ENCODE assay signal across 11 cellular contexts in genomic region chr2:177332992-177333388, GRCh38. TPM values are rescaled to one million over a fixed set of nuclear protein-coding genes. Genes with fewer than 3 reads are reported as not detected.
A peak's percentile ranks its signal among the peaks of the same experiment; 100 is the strongest.
DNase-seq lines count a peak whose midpoint lies in the region; ATAC-seq, FAIRE-seq and TF ChIP-seq lines count a peak whose summit lies in the region.
"Had no signal": no experiment of that assay in that cellular context is flagged by ENCODE, and none has a peak within 500 bp of the region (broad histone marks: within the 10 kb centered on the region; RNA-seq: fewer than 3 reads in every experiment).

No MANE protein-coding gene starts in this region.

- no peak for TF ChIP-seq CTCF in H9 (conservative IDR thresholded peaks at IDR 0.05)
- TF ChIP-seq CTCF in fibroblast of lung (conservative IDR thresholded peaks at IDR 0.05 in 1 of 2, IDR thresholded peaks at IDR 0.05 in 1 of 2; ENCODE audit: low read depth in 1 of 2, low read length in 2 of 2): no peak

- H3K27me3 Mint-ChIP-seq in H9 (ENCODE audit: low read depth): no peaks in the 10 kb centered on the region
- no peaks in the 10 kb centered on the region for H3K27me3 Mint-ChIP-seq in stimulated activated naive CD8-positive, alpha-beta T cell treated with anti-CD3 and anti-CD28 coated beads, Interleukin-15, amount 100 ng/mL, for 72 hours
- H3K27me3 Mint-ChIP-seq: effector memory CD8-positive, alpha-beta T cell; naive thymus-derived CD4-positive, alpha-beta T cell; T-cell had no signal

- H3K4me1 ChIP-seq in H9 (ENCODE audit: insufficient read depth, low read length): peaks cover 6% of the 10 kb centered on the region; the same call in 1 of the 2 replicates
- peaks cover 6% of the 10 kb centered on the region for H3K4me1 ChIP-seq in fibroblast of lung (ENCODE audit: control insufficient read depth, extremely low read depth, insufficient read depth, low read length)
- H3K4me1 ChIP-seq in trophoblast cell (ENCODE audit: control insufficient read depth in 1 of 2, insufficient read depth in 2 of 2, low read length in 2 of 2): peaks cover 0 to 6% of the 10 kb centered on the region in 2 experiments

- H3K23ac ChIP-seq in H9 (ENCODE audit: insufficient read length, low read depth, low read length): no peak overlapping the region
- H3K23ac ChIP-seq in trophoblast cell (ENCODE audit: low read length): no peak overlapping the region

- H3K9ac ChIP-seq in H9 (ENCODE audit: extremely low read depth, insufficient read length, low read length) (peak overlapping the region; percentile 37), fibroblast of lung (ENCODE audit: insufficient read depth, low read length) (no peak overlapping the region), trophoblast cell (ENCODE audit: low read length) (peak overlapping the region; percentile 79)

- H3K79me2 ChIP-seq in H9 (ENCODE audit: insufficient read depth, low read length) (no peaks in the 10 kb centered on the region), fibroblast of lung (ENCODE audit: control insufficient read depth, insufficient read depth, low read length) (no peaks in the 10 kb centered on the region), trophoblast cell (ENCODE audit: control insufficient read depth, insufficient read depth, low read length, poor library complexity) (no peaks in the 10 kb centered on the region)

- H3K18ac ChIP-seq in H9 (ENCODE audit: insufficient read length, low read depth, low read length): peak overlapping the region; percentile 67
- no peak overlapping the region for H3K18ac ChIP-seq in trophoblast cell (ENCODE audit: low read length)

- no peaks in the 10 kb centered on the region for H3K23me2 ChIP-seq in H9 (ENCODE audit: insufficient read length, low read depth, low read length, poor library complexity, severe bottlenecking)

- H3K36me3 Mint-ChIP-seq in H9 (ENCODE audit: insufficient read depth in 1 of 3, low read depth in 3 of 3): 0 out of 7 replicates have a peak, but pooled peaks cover 0 to 4% (median 0%) of the 10 kb centered on the region in 3 experiments
- H3K36me3 Mint-ChIP-seq: T-cell had no signal

- H4K8ac ChIP-seq in H9 (replicated peaks; ENCODE audit: insufficient read length, low read depth, low read length) (no peak overlapping the region), trophoblast cell (ENCODE audit: low read depth, low read length) (peak overlapping the region; percentile 17)

- H2BK120ac ChIP-seq in H9 (ENCODE audit: low read depth, low read length, poor library complexity, severe bottlenecking): no peak overlapping the region
- peak overlapping the region; percentile 88 for H2BK120ac ChIP-seq in trophoblast cell (ENCODE audit: insufficient read depth, low read length, poor library complexity)

- no CpG with 5 or more reads among the region's 5 CpGs for WGBS in H9 (ENCODE audit: extremely low coverage, insufficient read length, low lambda C conversion rate)
- no CpG with 5 or more reads among the region's 5 CpGs for WGBS in trophoblast cell (ENCODE audit: extremely low coverage, insufficient coverage, insufficient read length)

- H3T11ph ChIP-seq in H9 (ENCODE audit: low read length): peak overlapping the region; percentile 43

- peaks cover 24 to 26% of the 10 kb centered on the region in 2 experiments for H3K4me1 Mint-ChIP-seq in H9
- peaks cover 23% of the 10 kb centered on the region for H3K4me1 Mint-ChIP-seq in stimulated activated naive CD8-positive, alpha-beta T cell treated with anti-CD3 and anti-CD28 coated beads, Interleukin-15, amount 100 ng/mL, for 72 hours

- peak overlapping the region; percentile 95 for H2AFZ ChIP-seq in H9 (ENCODE audit: low read length)
- H2AFZ ChIP-seq in fibroblast of lung (ENCODE audit: low read length): peak overlapping the region; percentile 85
- H2AFZ ChIP-seq in trophoblast cell (ENCODE audit: insufficient read depth, low read length, poor library complexity): no peak overlapping the region

- H3K4me3 ChIP-seq in fibroblast of lung (replicated peaks in 1 of 4; ENCODE audit: control extremely low read depth in 1 of 4, insufficient read depth in 1 of 4, low read depth in 3 of 4, low read length in 4 of 4) (no peak overlapping the region), trophoblast cell (ENCODE audit: low read depth, low read length) (no peak overlapping the region)

- peak overlapping the region; percentile 19 to 71 (median 68); a peak in 4 of 7 replicates for H3K27ac Mint-ChIP-seq in H9
- no peak overlapping the region for H3K27ac Mint-ChIP-seq in stimulated activated naive CD8-positive, alpha-beta T cell treated with anti-CD3 and anti-CD28 coated beads, Interleukin-15, amount 100 ng/mL, for 72 hours
- H3K27ac Mint-ChIP-seq: effector memory CD8-positive, alpha-beta T cell; T-cell had no signal

- H3K9me3 Mint-ChIP-seq in H9: no peaks in the 10 kb centered on the region
- H3K9me3 Mint-ChIP-seq in stimulated activated naive CD8-positive, alpha-beta T cell treated with anti-CD3 and anti-CD28 coated beads, Interleukin-15, amount 100 ng/mL, for 72 hours: no peaks in the 10 kb centered on the region
- H3K9me3 Mint-ChIP-seq: effector memory CD8-positive, alpha-beta T cell; T-cell had no signal

- no peak for FAIRE-seq in GM19239 (lab: Jason Lieb, UNC)

- H2BK20ac ChIP-seq in H9 (ENCODE audit: low read depth, low read length, poor library complexity, severe bottlenecking): peak overlapping the region; percentile 6

- peak overlapping the region; percentile 95 for H2AK5ac ChIP-seq in H9 (ENCODE audit: insufficient read length, low read length)
- H2AK5ac ChIP-seq in trophoblast cell (ENCODE audit: low read length): no peak overlapping the region

- H3K79me1 ChIP-seq in H9 (ENCODE audit: insufficient read depth, low read depth, low read length, poor library complexity, severe bottlenecking) (no peaks in the 10 kb centered on the region), trophoblast cell (ENCODE audit: low read length) (no peaks in the 10 kb centered on the region)

- H4K91ac ChIP-seq in H9 (ENCODE audit: insufficient read length, low read depth, low read length) (peak overlapping the region; percentile 93), trophoblast cell (ENCODE audit: low read depth, low read length) (peak overlapping the region; percentile 19)

- no peaks in the 10 kb centered on the region for H3K36me3 ChIP-seq in fibroblast of lung (ENCODE audit: control insufficient read depth, insufficient read depth, low read length)
- peaks cover 0 to 2% of the 10 kb centered on the region in 2 experiments for H3K36me3 ChIP-seq in trophoblast cell (ENCODE audit: control insufficient read depth in 1 of 2, insufficient read depth in 2 of 2, low read length in 2 of 2)

- H4K12ac ChIP-seq in trophoblast cell (ENCODE audit: low read depth, low read length): no peak overlapping the region

- no peak overlapping the region for H3K4me2 ChIP-seq in H9 (ENCODE audit: insufficient read depth, insufficient read length, low read length)
- H3K4me2 ChIP-seq in fibroblast of lung (ENCODE audit: extremely low read depth, insufficient read depth, low read length): no peak overlapping the region
- H3K4me2 ChIP-seq in trophoblast cell (ENCODE audit: low read length): no peak overlapping the region

- peak overlapping the region; percentile 86 for H2BK5ac ChIP-seq in H9 (ENCODE audit: insufficient read length, low read length)
- H2BK5ac ChIP-seq in trophoblast cell (ENCODE audit: low read depth, low read length, poor library complexity): no peak overlapping the region

- H4K20me1 ChIP-seq in H9 (ENCODE audit: control insufficient read depth, insufficient read depth, insufficient read length) (no peaks in the 10 kb centered on the region), fibroblast of lung (ENCODE audit: control insufficient read depth, extremely low read depth, insufficient read depth, low read length) (no peaks in the 10 kb centered on the region)

- H3K9me3 ChIP-seq in H9 (ENCODE audit: control insufficient read depth, low read depth, low read length): no peaks in the 10 kb centered on the region
- H3K9me3 ChIP-seq in fibroblast of lung (ENCODE audit: control insufficient read depth, insufficient read depth, low read depth, low read length): no peaks in the 10 kb centered on the region
- no peaks in the 10 kb centered on the region for H3K9me3 ChIP-seq in trophoblast cell (ENCODE audit: insufficient read depth, low read depth, low read length)

- peak overlapping the region; percentile 95 for H4K5ac ChIP-seq in H9 (ENCODE audit: insufficient read length, low read depth, low read length)

- no peak for DNase-seq in H9
- DNase-seq in SK-MEL-5 (ENCODE audit: low read depth, low spot score): peak; percentile 37
- DNase-seq in fibroblast of lung (ENCODE audit: low read depth in 2 of 2): no peak
- no peak for DNase-seq in trophoblast cell
- DNase-seq in T1000 (lab: John Stamatoyannopoulos, UW): no peak
- DNase-seq in GM19239 (ENCODE audit: insufficient read length, low spot score): no peak
- DNase-seq in stimulated activated naive CD8-positive, alpha-beta T cell treated with anti-CD3 and anti-CD28 coated beads, Interleukin-15, amount 100 ng/mL, for 72 hours: no peak
- DNase-seq in NCI-H1694 treated with DMSO at 0.1 percent for 48 hours (lab: John Stamatoyannopoulos, UW): no peak

- no peak overlapping the region for H3K56ac ChIP-seq in H9 (ENCODE audit: insufficient read length, low read depth, low read length)

- H3K27me3 ChIP-seq in H9 (ENCODE audit: insufficient read depth, low read length): no peaks in the 10 kb centered on the region
- no peaks in the 10 kb centered on the region for H3K27me3 ChIP-seq in fibroblast of lung (ENCODE audit: control insufficient read depth, insufficient read depth, low read length)
- no peaks in the 10 kb centered on the region for H3K27me3 ChIP-seq in trophoblast cell (ENCODE audit: insufficient read depth, low read length)

- ATAC-seq in stimulated activated naive CD8-positive, alpha-beta T cell treated with anti-CD3 and anti-CD28 coated beads, Interleukin-15, amount 100 ng/mL, for 72 hours: no peak

- 0 out of 2 replicates have a peak overlapping the region, but pooled peaks have one; percentile 71 for H3K4ac ChIP-seq in H9 (ENCODE audit: low read depth, low read length)
- H3K4ac ChIP-seq in trophoblast cell (ENCODE audit: low read depth, low read length): no peak overlapping the region

- H3K14ac ChIP-seq in H9 (ENCODE audit: insufficient read depth, low read length) (no peak overlapping the region), trophoblast cell (ENCODE audit: low read length) (no peak overlapping the region)

- H3K27ac ChIP-seq in H9 (ENCODE audit: insufficient read length, low read depth, low read length) (peak overlapping the region; percentile 46), fibroblast of lung (ENCODE audit: insufficient read depth, low read length) (peak overlapping the region; percentile 5), trophoblast cell (ENCODE audit: low read depth, low read length) (peak overlapping the region; percentile 51)

- no peak overlapping the region for H3K4me3 Mint-ChIP-seq in H9
- H3K4me3 Mint-ChIP-seq in stimulated activated naive CD8-positive, alpha-beta T cell treated with anti-CD3 and anti-CD28 coated beads, Interleukin-15, amount 100 ng/mL, for 72 hours: no peak overlapping the region
- H3K4me3 Mint-ChIP-seq: effector memory CD8-positive, alpha-beta T cell; T-cell had no signal

- peak overlapping the region; percentile 83 for H2BK12ac ChIP-seq in H9 (ENCODE audit: insufficient read length, low read depth, low read length)
- no peak overlapping the region for H2BK12ac ChIP-seq in trophoblast cell (ENCODE audit: low read length)

- in situ Hi-C loops in SK-MEL-5 (cut with HindIII; ENCODE audit: low pct_unique_long_range_greater_than_20kb, low sequenced_read_pairs): no loop called here

- no peak overlapping the region for H2BK15ac ChIP-seq in H9 (ENCODE audit: low read depth, low read length)

RNA-seq across cellular contexts. Expression of gene AGPS, which starts 59.6 kb away (rescaled TPM):
- total RNA-seq in H9 (2021) (60.1 and 60.9 TPM in 2 replicates), fibroblast of lung (18.0 and 22.1 TPM in 2 replicates)
- total RNA-seq in SK-MEL-5 (2014; rRNA removed; shearing (Covaris generic)): 51.2 and 66.6 TPM in 2 replicates
- polyA plus RNA-seq in SK-MEL-5 (2015; cell fraction: cytosol; rRNA removed): 34.2 and 46.3 TPM in 2 replicates
- polyA plus RNA-seq in SK-MEL-5 (2015; cell fraction: nucleus; rRNA removed): 42.7 and 44.4 TPM in 2 replicates
- polyA plus RNA-seq in fibroblast of lung: 12.8 and 15.9 TPM in 2 replicates
- 11.0 and 12.9 TPM in 2 replicates for polyA plus RNA-seq in fibroblast of lung (2012)
- polyA minus RNA-seq in fibroblast of lung (ENCODE audit: low replicate concordance): 0.63 and 3.1 TPM in 2 replicates
- 22.4 and 25.8 TPM in 2 replicates for polyA plus RNA-seq in trophoblast cell (2013)

Comparison
In these comparisons a context has a peak if more than half of its experiments do, and no peak if none do; other contexts are left out.
1. H3K27ac Mint-ChIP-seq: peak in H9 (3 of 3); none in stimulated activated naive CD8-positive, alpha-beta T cell treated with anti-CD3 and anti-CD28 coated beads, Interleukin-15, amount 100 ng/mL, for 72 hours (0 of 2).
2. Peak in every context shown above with its lines, with median percentiles within 50 percentile points of each other: H3K27ac ChIP-seq.